ENCODE assay signal across 1 cellular context in the genomic region with DNA sequence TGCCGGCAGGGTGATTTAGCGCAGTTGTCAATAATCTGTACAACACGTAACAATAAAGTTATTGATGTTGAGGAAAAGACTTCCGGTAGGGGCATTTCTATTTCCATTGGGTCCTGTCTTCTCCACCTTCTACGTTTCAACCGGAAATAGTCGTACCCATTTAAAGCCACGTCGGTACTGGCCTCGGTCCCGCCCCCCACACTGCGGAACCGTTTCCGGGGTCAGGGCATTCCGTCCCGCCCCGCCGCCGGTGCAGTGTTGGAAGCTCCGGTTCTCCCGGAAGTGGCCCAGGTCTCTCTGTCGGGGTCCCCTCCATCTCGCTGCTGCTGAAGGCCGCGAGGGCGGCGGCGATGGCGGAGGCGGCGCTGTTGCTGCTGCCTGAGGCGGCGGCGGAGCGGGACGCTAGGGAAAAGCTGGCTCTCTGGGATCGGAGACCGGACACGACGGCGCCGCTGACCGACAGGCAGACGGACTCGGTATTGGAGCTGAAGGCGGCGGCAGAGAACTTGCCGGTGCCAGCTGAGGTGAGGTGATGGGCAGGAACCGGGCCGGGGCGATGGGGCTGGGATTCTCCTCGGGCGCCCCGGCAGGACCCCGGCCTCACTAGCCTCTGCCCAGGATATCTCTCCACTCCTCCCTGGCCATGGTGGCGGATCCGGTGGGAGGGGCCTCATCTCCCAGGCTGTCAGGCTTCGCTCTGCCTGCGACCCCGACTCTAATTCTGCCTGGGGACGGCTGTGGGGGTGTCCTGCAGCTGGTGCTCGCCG.
TF ChIP-seq lines count a peak whose summit lies in the region.

A gene with protein sequence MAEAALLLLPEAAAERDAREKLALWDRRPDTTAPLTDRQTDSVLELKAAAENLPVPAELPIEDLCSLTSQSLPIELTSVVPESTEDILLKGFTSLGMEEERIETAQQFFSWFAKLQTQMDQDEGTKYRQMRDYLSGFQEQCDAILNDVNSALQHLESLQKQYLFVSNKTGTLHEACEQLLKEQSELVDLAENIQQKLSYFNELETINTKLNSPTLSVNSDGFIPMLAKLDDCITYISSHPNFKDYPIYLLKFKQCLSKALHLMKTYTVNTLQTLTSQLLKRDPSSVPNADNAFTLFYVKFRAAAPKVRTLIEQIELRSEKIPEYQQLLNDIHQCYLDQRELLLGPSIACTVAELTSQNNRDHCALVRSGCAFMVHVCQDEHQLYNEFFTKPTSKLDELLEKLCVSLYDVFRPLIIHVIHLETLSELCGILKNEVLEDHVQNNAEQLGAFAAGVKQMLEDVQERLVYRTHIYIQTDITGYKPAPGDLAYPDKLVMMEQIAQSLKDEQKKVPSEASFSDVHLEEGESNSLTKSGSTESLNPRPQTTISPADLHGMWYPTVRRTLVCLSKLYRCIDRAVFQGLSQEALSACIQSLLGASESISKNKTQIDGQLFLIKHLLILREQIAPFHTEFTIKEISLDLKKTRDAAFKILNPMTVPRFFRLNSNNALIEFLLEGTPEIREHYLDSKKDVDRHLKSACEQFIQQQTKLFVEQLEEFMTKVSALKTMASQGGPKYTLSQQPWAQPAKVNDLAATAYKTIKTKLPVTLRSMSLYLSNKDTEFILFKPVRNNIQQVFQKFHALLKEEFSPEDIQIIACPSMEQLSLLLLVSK (plus strand): TSS at position 253 of the 767 bp plus-strand sequence. CDS start 98 bp downstream, at position 351.

TF ChIP-seq in K562, 482 proteins besides CTCF, POLR2A, EP300 and RAD21 (continued from another document and continues in another):
- peak; percentile 97 for TF ChIP-seq RBBP5 (IDR thresholded peaks at IDR 0.05; ENCODE audit: borderline replicate concordance, insufficient read depth, low read length, poor library complexity, severe bottlenecking)
- peak; percentile 72 for TF ChIP-seq BHLHE40 (IDR thresholded peaks at IDR 0.05; ENCODE audit: low read length)
- TF ChIP-seq, protein P1, sequence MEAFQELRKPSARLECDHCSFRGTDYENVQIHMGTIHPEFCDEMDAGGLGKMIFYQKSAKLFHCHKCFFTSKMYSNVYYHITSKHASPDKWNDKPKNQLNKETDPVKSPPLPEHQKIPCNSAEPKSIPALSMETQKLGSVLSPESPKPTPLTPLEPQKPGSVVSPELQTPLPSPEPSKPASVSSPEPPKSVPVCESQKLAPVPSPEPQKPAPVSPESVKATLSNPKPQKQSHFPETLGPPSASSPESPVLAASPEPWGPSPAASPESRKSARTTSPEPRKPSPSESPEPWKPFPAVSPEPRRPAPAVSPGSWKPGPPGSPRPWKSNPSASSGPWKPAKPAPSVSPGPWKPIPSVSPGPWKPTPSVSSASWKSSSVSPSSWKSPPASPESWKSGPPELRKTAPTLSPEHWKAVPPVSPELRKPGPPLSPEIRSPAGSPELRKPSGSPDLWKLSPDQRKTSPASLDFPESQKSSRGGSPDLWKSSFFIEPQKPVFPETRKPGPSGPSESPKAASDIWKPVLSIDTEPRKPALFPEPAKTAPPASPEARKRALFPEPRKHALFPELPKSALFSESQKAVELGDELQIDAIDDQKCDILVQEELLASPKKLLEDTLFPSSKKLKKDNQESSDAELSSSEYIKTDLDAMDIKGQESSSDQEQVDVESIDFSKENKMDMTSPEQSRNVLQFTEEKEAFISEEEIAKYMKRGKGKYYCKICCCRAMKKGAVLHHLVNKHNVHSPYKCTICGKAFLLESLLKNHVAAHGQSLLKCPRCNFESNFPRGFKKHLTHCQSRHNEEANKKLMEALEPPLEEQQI (IDR thresholded peaks at IDR 0.05): no peak
- no peak for TF ChIP-seq ZNF445 (CRISPR knock-in tag; IDR thresholded peaks at IDR 0.05; ENCODE audit: low read depth)
- TF ChIP-seq ZNF76 (CRISPR knock-in tag; IDR thresholded peaks at IDR 0.05; ENCODE audit: borderline replicate concordance): no peak
- TF ChIP-seq POU5F1 (IDR thresholded peaks at IDR 0.05; ENCODE audit: borderline replicate concordance, low read depth, low read length, partially characterized antibody): peak; percentile 7
- no peak; the same call in 1 of the 2 replicates for TF ChIP-seq HDAC2 (IDR thresholded peaks at IDR 0.05)
- peak in 1 of 2 experiments; percentile 82; a peak in 1 of 4 replicates for TF ChIP-seq KDM4B (IDR thresholded peaks at IDR 0.05; ENCODE audit: borderline replicate concordance in 2 of 2, low read depth in 1 of 2)
- no peak for TF ChIP-seq KAT7 (CRISPR knock-in tag; IDR thresholded peaks at IDR 0.05; ENCODE audit: borderline replicate concordance)
- no peak for TF ChIP-seq ZC3H4 (CRISPR knock-in tag; IDR thresholded peaks at IDR 0.05; ENCODE audit: borderline replicate concordance)
- TF ChIP-seq, protein P2, sequence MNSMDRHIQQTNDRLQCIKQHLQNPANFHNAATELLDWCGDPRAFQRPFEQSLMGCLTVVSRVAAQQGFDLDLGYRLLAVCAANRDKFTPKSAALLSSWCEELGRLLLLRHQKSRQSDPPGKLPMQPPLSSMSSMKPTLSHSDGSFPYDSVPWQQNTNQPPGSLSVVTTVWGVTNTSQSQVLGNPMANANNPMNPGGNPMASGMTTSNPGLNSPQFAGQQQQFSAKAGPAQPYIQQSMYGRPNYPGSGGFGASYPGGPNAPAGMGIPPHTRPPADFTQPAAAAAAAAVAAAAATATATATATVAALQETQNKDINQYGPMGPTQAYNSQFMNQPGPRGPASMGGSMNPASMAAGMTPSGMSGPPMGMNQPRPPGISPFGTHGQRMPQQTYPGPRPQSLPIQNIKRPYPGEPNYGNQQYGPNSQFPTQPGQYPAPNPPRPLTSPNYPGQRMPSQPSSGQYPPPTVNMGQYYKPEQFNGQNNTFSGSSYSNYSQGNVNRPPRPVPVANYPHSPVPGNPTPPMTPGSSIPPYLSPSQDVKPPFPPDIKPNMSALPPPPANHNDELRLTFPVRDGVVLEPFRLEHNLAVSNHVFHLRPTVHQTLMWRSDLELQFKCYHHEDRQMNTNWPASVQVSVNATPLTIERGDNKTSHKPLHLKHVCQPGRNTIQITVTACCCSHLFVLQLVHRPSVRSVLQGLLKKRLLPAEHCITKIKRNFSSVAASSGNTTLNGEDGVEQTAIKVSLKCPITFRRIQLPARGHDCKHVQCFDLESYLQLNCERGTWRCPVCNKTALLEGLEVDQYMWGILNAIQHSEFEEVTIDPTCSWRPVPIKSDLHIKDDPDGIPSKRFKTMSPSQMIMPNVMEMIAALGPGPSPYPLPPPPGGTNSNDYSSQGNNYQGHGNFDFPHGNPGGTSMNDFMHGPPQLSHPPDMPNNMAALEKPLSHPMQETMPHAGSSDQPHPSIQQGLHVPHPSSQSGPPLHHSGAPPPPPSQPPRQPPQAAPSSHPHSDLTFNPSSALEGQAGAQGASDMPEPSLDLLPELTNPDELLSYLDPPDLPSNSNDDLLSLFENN (IDR thresholded peaks at IDR 0.05; ENCODE audit: low read depth in 2 of 2, low read length in 2 of 2): no peak
- no peak for TF ChIP-seq SPI1 (IDR thresholded peaks at IDR 0.05; ENCODE audit: borderline replicate concordance, low read depth, low read length)
- peak; percentile 97 for TF ChIP-seq ELF1 (tag; IDR thresholded peaks at IDR 0.05)
- TF ChIP-seq ZNF644 (tag; IDR thresholded peaks at IDR 0.05; ENCODE audit: low read depth): no peak
- no peak for TF ChIP-seq SRSF7 (optimal IDR thresholded peaks at IDR 0.05; ENCODE audit: low read depth, low read length)
- TF ChIP-seq NCOA2 (IDR thresholded peaks at IDR 0.05; ENCODE audit: partially characterized antibody in 2 of 2): no peak
- TF ChIP-seq SRSF9 (IDR thresholded peaks at IDR 0.05; ENCODE audit: borderline replicate concordance, low read depth, low read length): no peak
- no peak for TF ChIP-seq ZNF668 (CRISPR knock-in tag; IDR thresholded peaks at IDR 0.05)
- TF ChIP-seq, protein P3, sequence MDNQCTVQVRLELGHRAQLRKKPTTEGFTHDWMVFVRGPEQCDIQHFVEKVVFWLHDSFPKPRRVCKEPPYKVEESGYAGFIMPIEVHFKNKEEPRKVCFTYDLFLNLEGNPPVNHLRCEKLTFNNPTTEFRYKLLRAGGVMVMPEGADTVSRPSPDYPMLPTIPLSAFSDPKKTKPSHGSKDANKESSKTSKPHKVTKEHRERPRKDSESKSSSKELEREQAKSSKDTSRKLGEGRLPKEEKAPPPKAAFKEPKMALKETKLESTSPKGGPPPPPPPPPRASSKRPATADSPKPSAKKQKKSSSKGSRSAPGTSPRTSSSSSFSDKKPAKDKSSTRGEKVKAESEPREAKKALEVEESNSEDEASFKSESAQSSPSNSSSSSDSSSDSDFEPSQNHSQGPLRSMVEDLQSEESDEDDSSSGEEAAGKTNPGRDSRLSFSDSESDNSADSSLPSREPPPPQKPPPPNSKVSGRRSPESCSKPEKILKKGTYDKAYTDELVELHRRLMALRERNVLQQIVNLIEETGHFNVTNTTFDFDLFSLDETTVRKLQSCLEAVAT (IDR thresholded peaks at IDR 0.05): no peak
- no peak for TF ChIP-seq ZNF23 (CRISPR knock-in tag; IDR thresholded peaks at IDR 0.05)
- TF ChIP-seq FOSL1 (tag; conservative IDR thresholded peaks at IDR 0.05): peak; percentile 34; the same call in 1 of the 2 replicates
- no peak for TF ChIP-seq ZC3H8 (IDR thresholded peaks at IDR 0.05)
- TF ChIP-seq, protein P4, sequence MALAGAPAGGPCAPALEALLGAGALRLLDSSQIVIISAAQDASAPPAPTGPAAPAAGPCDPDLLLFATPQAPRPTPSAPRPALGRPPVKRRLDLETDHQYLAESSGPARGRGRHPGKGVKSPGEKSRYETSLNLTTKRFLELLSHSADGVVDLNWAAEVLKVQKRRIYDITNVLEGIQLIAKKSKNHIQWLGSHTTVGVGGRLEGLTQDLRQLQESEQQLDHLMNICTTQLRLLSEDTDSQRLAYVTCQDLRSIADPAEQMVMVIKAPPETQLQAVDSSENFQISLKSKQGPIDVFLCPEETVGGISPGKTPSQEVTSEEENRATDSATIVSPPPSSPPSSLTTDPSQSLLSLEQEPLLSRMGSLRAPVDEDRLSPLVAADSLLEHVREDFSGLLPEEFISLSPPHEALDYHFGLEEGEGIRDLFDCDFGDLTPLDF (CRISPR knock-in tag; IDR thresholded peaks at IDR 0.05): no peak
- peak in 1 of 2 experiments; percentile 83; a peak in 2 of 4 replicates for TF ChIP-seq SRF (CRISPR knock-in tag; IDR thresholded peaks at IDR 0.05)
- TF ChIP-seq IFI16 (CRISPR knock-in tag; IDR thresholded peaks at IDR 0.05): no peak
- TF ChIP-seq, protein P5, sequence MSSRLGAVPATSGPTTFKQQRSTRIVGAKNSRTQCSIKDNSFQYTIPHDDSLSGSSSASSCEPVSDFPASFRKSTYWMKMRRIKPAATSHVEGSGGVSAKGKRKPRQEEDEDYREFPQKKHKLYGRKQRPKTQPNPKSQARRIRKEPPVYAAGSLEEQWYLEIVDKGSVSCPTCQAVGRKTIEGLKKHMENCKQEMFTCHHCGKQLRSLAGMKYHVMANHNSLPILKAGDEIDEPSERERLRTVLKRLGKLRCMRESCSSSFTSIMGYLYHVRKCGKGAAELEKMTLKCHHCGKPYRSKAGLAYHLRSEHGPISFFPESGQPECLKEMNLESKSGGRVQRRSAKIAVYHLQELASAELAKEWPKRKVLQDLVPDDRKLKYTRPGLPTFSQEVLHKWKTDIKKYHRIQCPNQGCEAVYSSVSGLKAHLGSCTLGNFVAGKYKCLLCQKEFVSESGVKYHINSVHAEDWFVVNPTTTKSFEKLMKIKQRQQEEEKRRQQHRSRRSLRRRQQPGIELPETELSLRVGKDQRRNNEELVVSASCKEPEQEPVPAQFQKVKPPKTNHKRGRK (tag; IDR thresholded peaks at IDR 0.05): no peak
- no peak for TF ChIP-seq ZNF184 (CRISPR knock-in tag; IDR thresholded peaks at IDR 0.05)
- TF ChIP-seq, protein P6, sequence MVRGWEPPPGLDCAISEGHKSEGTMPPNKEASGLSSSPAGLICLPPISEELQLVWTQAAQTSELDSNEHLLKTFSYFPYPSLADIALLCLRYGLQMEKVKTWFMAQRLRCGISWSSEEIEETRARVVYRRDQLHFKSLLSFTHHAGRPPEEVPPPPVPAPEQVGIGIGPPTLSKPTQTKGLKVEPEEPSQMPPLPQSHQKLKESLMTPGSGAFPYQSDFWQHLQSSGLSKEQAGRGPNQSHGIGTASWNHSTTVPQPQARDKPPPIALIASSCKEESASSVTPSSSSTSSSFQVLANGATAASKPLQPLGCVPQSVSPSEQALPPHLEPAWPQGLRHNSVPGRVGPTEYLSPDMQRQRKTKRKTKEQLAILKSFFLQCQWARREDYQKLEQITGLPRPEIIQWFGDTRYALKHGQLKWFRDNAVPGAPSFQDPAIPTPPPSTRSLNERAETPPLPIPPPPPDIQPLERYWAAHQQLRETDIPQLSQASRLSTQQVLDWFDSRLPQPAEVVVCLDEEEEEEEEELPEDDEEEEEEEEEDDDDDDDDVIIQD (CRISPR knock-in tag; IDR thresholded peaks at IDR 0.05): no peak
- TF ChIP-seq ZNF311 (CRISPR knock-in tag; IDR thresholded peaks at IDR 0.05): no peak
- no peak for TF ChIP-seq ZNF77 (CRISPR knock-in tag; IDR thresholded peaks at IDR 0.05)
- no peak for TF ChIP-seq MED1 (CRISPR knock-in tag; IDR thresholded peaks at IDR 0.05; ENCODE audit: borderline replicate concordance)
- TF ChIP-seq, protein P7, sequence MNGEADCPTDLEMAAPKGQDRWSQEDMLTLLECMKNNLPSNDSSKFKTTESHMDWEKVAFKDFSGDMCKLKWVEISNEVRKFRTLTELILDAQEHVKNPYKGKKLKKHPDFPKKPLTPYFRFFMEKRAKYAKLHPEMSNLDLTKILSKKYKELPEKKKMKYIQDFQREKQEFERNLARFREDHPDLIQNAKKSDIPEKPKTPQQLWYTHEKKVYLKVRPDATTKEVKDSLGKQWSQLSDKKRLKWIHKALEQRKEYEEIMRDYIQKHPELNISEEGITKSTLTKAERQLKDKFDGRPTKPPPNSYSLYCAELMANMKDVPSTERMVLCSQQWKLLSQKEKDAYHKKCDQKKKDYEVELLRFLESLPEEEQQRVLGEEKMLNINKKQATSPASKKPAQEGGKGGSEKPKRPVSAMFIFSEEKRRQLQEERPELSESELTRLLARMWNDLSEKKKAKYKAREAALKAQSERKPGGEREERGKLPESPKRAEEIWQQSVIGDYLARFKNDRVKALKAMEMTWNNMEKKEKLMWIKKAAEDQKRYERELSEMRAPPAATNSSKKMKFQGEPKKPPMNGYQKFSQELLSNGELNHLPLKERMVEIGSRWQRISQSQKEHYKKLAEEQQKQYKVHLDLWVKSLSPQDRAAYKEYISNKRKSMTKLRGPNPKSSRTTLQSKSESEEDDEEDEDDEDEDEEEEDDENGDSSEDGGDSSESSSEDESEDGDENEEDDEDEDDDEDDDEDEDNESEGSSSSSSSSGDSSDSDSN (IDR thresholded peaks at IDR 0.05; ENCODE audit: borderline replicate concordance in 1 of 2, low read depth in 2 of 2, low read length in 2 of 2): 0 out of 4 replicates have a peak, but pooled peaks of 1 of the 2 experiments have one; percentile 5
- TF ChIP-seq NCOA1 (IDR thresholded peaks at IDR 0.05; ENCODE audit: low read depth): no peak; the same call in 1 of the 2 replicates
- TF ChIP-seq TBL1XR1 (IDR thresholded peaks at IDR 0.05; ENCODE audit: low read length in 2 of 2): no peak
